15 cellular contexts compared by ENCODE assay signal in the genomic region with DNA sequence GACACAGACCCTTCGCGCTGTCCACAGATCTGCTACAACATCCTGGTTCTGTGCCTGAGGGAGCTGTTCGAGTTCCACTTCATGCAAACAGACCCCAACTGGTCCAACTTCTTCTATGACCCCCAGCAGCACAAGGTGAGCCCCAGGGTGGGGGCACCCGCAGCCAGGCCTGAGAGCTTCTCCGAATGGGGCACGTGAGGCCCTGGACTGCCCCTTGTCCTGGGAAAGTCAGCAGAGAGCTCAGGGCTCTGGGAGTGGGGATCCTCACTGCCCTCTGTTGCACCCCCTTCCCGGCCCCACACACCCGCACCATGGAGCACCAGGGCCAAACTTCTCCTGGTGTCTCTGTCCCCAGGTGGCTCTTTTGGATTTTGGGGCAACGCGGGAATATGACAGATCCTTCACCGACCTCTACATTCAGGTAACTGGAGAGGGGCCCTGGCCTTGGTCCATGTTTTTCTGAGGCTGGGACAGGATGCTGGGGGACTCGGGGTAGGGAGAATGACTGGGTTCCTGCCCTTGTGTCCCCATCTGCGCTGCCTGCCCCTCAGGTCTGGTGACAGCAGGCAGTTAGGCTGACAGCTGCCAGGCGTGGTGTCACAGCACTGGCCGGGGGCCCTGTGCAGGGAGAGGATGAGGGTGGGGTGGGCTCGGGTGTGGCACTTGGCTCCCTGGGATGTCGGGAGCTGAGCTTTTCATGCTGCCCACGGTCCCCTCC.
A peak's percentile ranks its signal among the peaks of the same experiment; 100 is the strongest.
DNase-seq lines count a peak whose midpoint lies in the region; ATAC-seq lines count a peak whose summit lies in the region.
"Had no signal": no experiment of that assay in that cellular context is flagged by ENCODE, and none has a peak within 500 bp of the region (broad histone marks: within the 10 kb centered on the region; RNA-seq: fewer than 3 reads in every experiment).

No MANE protein-coding gene starts in this region.

- no peaks in the 10 kb centered on the region for H3K9me3 Mint-ChIP-seq in dendritic cell treated with granulocyte-macrophage colony-stimulating factor and Interleukin-4, amounts not matched to agents 40 ng/mL and 50 ng/mL, for 4 days
- H3K9me3 Mint-ChIP-seq in stimulated activated effector memory CD8-positive, alpha-beta T cell treated with anti-CD3 and anti-CD28 coated beads, Interleukin-12 subunit alpha, Interleukin-12 subunit beta, amount 100 ng/mL, for 72 hours, result no peaks in the 10 kb centered on the region
- H3K9me3 Mint-ChIP-seq: activated naive CD8-positive, alpha-beta T cell treated with anti-CD3 and anti-CD28 coated beads for 36 hours had no signal

- peaks cover 83% of the 10 kb centered on the region for H3K36me3 Mint-ChIP-seq in dendritic cell treated with granulocyte-macrophage colony-stimulating factor and Interleukin-4, amounts not matched to agents 40 ng/mL and 50 ng/mL, for 4 days (ENCODE audit: low read depth)
- peaks cover 11% of the 10 kb centered on the region for H3K36me3 Mint-ChIP-seq in stimulated activated effector memory CD8-positive, alpha-beta T cell treated with anti-CD3 and anti-CD28 coated beads, Interleukin-12 subunit alpha, Interleukin-12 subunit beta, amount 100 ng/mL, for 72 hours
- H3K36me3 Mint-ChIP-seq: activated naive CD8-positive, alpha-beta T cell treated with anti-CD3 and anti-CD28 coated beads for 36 hours had no signal

- peaks cover 18% of the 10 kb centered on the region for H3K4me1 Mint-ChIP-seq in dendritic cell treated with granulocyte-macrophage colony-stimulating factor and Interleukin-4, amounts not matched to agents 40 ng/mL and 50 ng/mL, for 4 days (ENCODE audit: low read depth)
- peaks cover 5% of the 10 kb centered on the region for H3K4me1 Mint-ChIP-seq in stimulated activated effector memory CD8-positive, alpha-beta T cell treated with anti-CD3 and anti-CD28 coated beads, Interleukin-12 subunit alpha, Interleukin-12 subunit beta, amount 100 ng/mL, for 72 hours

- no peak overlapping the region for H3K4me3 Mint-ChIP-seq in dendritic cell treated with granulocyte-macrophage colony-stimulating factor and Interleukin-4, amounts not matched to agents 40 ng/mL and 50 ng/mL, for 4 days
- H3K4me3 Mint-ChIP-seq in stimulated activated effector memory CD8-positive, alpha-beta T cell treated with anti-CD3 and anti-CD28 coated beads, Interleukin-12 subunit alpha, Interleukin-12 subunit beta, amount 100 ng/mL, for 72 hours, result no peak overlapping the region
- H3K4me3 Mint-ChIP-seq: activated naive CD8-positive, alpha-beta T cell treated with anti-CD3 and anti-CD28 coated beads for 36 hours had no signal

- no peaks in the 10 kb centered on the region for H3K27me3 Mint-ChIP-seq in dendritic cell treated with granulocyte-macrophage colony-stimulating factor and Interleukin-4, amounts not matched to agents 40 ng/mL and 50 ng/mL, for 4 days
- H3K27me3 Mint-ChIP-seq: activated naive CD8-positive, alpha-beta T cell treated with anti-CD3 and anti-CD28 coated beads for 36 hours had no signal

- H3K27ac Mint-ChIP-seq in dendritic cell treated with granulocyte-macrophage colony-stimulating factor and Interleukin-4, amounts not matched to agents 40 ng/mL and 50 ng/mL, for 4 days, result peak overlapping the region; percentile 33
- H3K27ac Mint-ChIP-seq in stimulated activated effector memory CD8-positive, alpha-beta T cell treated with anti-CD3 and anti-CD28 coated beads, Interleukin-12 subunit alpha, Interleukin-12 subunit beta, amount 100 ng/mL, for 72 hours, result peak overlapping the region; percentile 37
- H3K27ac Mint-ChIP-seq: activated naive CD8-positive, alpha-beta T cell treated with anti-CD3 and anti-CD28 coated beads for 36 hours had no signal

- ATAC-seq in stimulated activated effector memory CD8-positive, alpha-beta T cell treated with anti-CD3 and anti-CD28 coated beads, Interleukin-12 subunit alpha, Interleukin-12 subunit beta, amount 100 ng/mL, for 72 hours, result no peak
- ATAC-seq: left colon had no signal

- intact Hi-C loops in dendritic cell treated with granulocyte-macrophage colony-stimulating factor and Interleukin-4, amounts not matched to agents 40 ng/mL and 50 ng/mL, for 4 days (cut with micrococcal nuclease), result no loop called here

- DNase-seq in NCI-H1694 treated with DMSO at 0.1 percent for 48 hours (lab: John Stamatoyannopoulos, UW), result peak; percentile 54
- peak; percentile 20 for DNase-seq in iPS-NIHi11 (ENCODE audit: low spot score)
- DNase-seq in stimulated activated effector memory CD8-positive, alpha-beta T cell treated with anti-CD3 and anti-CD28 coated beads, Interleukin-12 subunit alpha, Interleukin-12 subunit beta, amount 100 ng/mL, for 72 hours (ENCODE audit: low spot score in 2 of 2), result no peak
- no peak for DNase-seq in SIG-M5 (lab: John Stamatoyannopoulos, UW)
- DNase-seq in AML-193 (lab: John Stamatoyannopoulos, UW), result no peak
- DNase-seq in NCI-H1436 treated with DMSO at 0.1 percent for 48 hours (lab: John Stamatoyannopoulos, UW), result no peak
- DNase-seq: activated CD4-positive, alpha-beta T cell treated with anti-CD3 and anti-CD28 coated beads, Interleukin-2, amount 50 U/mL, for 1 hour; activated naive CD8-positive, alpha-beta T cell treated with anti-CD3 and anti-CD28 coated beads for 36 hours; GOT3; left colon; NCI-H1092; stimulated activated naive CD4-positive, alpha-beta T cell; SW 1271; trophoblast cell had no signal

Comparison
In these comparisons a context has a peak if more than half of its experiments do, and no peak if none do; other contexts are left out.
1. DNase-seq: peak in NCI-H1694 treated with DMSO at 0.1 percent for 48 hours (single experiment) and iPS-NIHi11 (single experiment); none in stimulated activated effector memory CD8-positive, alpha-beta T cell treated with anti-CD3 and anti-CD28 coated beads, Interleukin-12 subunit alpha, Interleukin-12 subunit beta, amount 100 ng/mL, for 72 hours (0 of 2), SIG-M5 (single experiment), AML-193 (0 of 2) and NCI-H1436 treated with DMSO at 0.1 percent for 48 hours (single experiment).